In the genomic region with DNA sequence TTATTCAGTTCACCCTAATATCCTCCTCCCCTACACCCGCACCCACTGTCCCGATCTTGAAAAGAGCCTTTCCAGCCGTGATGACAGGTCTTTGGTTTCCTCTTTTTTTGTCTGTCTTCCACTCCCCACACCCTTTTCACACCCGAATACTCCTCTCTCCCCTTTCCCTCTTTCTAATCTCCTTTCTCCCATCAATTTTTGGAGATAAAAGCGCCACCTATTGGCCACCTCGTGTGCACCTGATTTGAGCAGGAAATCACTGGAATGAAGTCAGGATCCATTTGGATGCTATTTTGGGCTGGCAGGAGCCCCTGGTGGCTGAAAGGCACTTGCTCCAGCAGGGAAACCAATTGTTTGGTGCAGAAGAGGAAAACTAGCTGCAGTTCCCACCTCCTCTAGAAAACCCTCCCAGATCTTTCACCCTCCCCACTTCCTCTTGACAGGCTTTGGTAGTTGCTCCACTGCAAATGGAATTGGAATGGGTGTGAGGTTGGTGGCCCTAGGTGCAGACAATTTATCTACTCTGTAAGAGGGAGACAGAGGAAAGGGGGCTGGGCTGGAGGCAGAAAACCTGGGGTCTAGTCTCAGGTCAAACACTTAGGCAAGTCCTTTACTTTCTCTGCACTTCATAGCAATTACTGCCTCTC, we compare ENCODE assay signal across 9 cellular contexts. TPM values are rescaled to one million over a fixed set of nuclear protein-coding genes. Genes with fewer than 3 reads are reported as not detected.
DNase-seq lines count a peak whose midpoint lies in the region; ATAC-seq and TF ChIP-seq lines count a peak whose summit lies in the region.
"Had no signal": no experiment of that assay in that cellular context is flagged by ENCODE, and none has a peak within 500 bp of the region (broad histone marks: within the 10 kb centered on the region; RNA-seq: fewer than 3 reads in every experiment).

No MANE protein-coding gene starts in this region.

- H3K4me3 Mint-ChIP-seq in progenitor cell of endocrine pancreas (ENCODE audit: low read depth), result no peak overlapping the region

- no peaks in the 10 kb centered on the region for H3K27me3 ChIP-seq in OCI-LY1 (ENCODE audit: insufficient read depth, low read length)

- no peaks in the 10 kb centered on the region for H3K9me3 ChIP-seq in OCI-LY1 (ENCODE audit: low read length)

- no peaks in the 10 kb centered on the region for H3K9me3 Mint-ChIP-seq in progenitor cell of endocrine pancreas (ENCODE audit: low read depth)

- no peaks in the 10 kb centered on the region for H4K20me1 ChIP-seq in OCI-LY1 (ENCODE audit: insufficient read depth, low read length)

- no peak overlapping the region for H3K4me2 ChIP-seq in OCI-LY1 (ENCODE audit: low read length)

- H3K9ac ChIP-seq in OCI-LY1 (ENCODE audit: low read length), result no peak overlapping the region

- TF ChIP-seq CTCF in OCI-LY1 (IDR thresholded peaks at IDR 0.05; ENCODE audit: low read length) (peak; percentile 72), epithelial cell of esophagus (IDR thresholded peaks at IDR 0.05; ENCODE audit: insufficient read depth, low read depth, low read length, missing control alignments) (peak; percentile 85), progenitor cell of endocrine pancreas (IDR thresholded peaks at IDR 0.05; ENCODE audit: unreplicated experiment) (peak; percentile 81)

- no peaks in the 10 kb centered on the region for H3K79me2 ChIP-seq in OCI-LY1 (ENCODE audit: insufficient read depth, low read length)

- DNase-seq in COLO668 (lab: John Stamatoyannopoulos, UW; ENCODE audit: unreplicated experiment) (peak; percentile 66), HEK293T (ENCODE audit: extremely low spot score) (peak; percentile 77), epithelial cell of esophagus (ENCODE audit: low read depth) (peak; percentile 64), progenitor cell of endocrine pancreas (ENCODE audit: low spot score, unreplicated experiment) (no peak)

- no peak overlapping the region for H2AFZ ChIP-seq in OCI-LY1 (ENCODE audit: low read length)

- H3K4me1 ChIP-seq in OCI-LY1 (ENCODE audit: insufficient read depth, low read length, severe bottlenecking), result no peaks in the 10 kb centered on the region

- no peaks in the 10 kb centered on the region for H3K9me2 ChIP-seq in OCI-LY1 (ENCODE audit: low read depth, low read length)

- H3K27ac ChIP-seq in OCI-LY1 (ENCODE audit: low read depth, low read length, poor library complexity, severe bottlenecking), result no peak overlapping the region

- H3K36me3 Mint-ChIP-seq in progenitor cell of endocrine pancreas (ENCODE audit: insufficient read depth), result no peaks in the 10 kb centered on the region

- H3F3A ChIP-seq in OCI-LY1 (ENCODE audit: insufficient read depth, low read length), result no peaks in the 10 kb centered on the region

- POLR2A ChIA-PET in HEK293T (lab: Yijun Ruan, JAX), result interaction anchor here (0.9 kb wide), 1 partner anchor 12 kb away, joined by 3 read pairs; no protein-coding TSS in a partner anchor

- peaks cover 81% of the 10 kb centered on the region for H3K27me3 Mint-ChIP-seq in progenitor cell of endocrine pancreas

- CTCF ChIA-PET in HEK293T (lab: Yijun Ruan, JAX), result interaction anchor here (0.6 to 2.5 kb wide), 9 partner anchors 10 to 302 kb away, joined by 3 to 10 read pairs (median 3); a partner anchor contains a TSS

- ATAC-seq in GM21381 (IDR thresholded peaks at IDR 0.05; ENCODE audit: unreplicated experiment) (no peak), GM19397 (IDR thresholded peaks at IDR 0.05; ENCODE audit: unreplicated experiment) (no peak), HG03571 (IDR thresholded peaks at IDR 0.05; ENCODE audit: unreplicated experiment) (no peak)

- no peaks in the 10 kb centered on the region for H3K36me3 ChIP-seq in OCI-LY1 (ENCODE audit: insufficient read depth, low read length)

- no peak overlapping the region for H3K27ac Mint-ChIP-seq in progenitor cell of endocrine pancreas

- H3K4me1 Mint-ChIP-seq in progenitor cell of endocrine pancreas (ENCODE audit: low read depth), result no peaks in the 10 kb centered on the region

- H3K4me3 ChIP-seq in OCI-LY1 (ENCODE audit: low read depth, low read length, poor library complexity, severe bottlenecking) (no peak overlapping the region), epithelial cell of esophagus (ENCODE audit: low read length) (no peak overlapping the region)

TF ChIP-seq in HEK293T, 16 proteins besides CTCF, POLR2A, EP300 and RAD21:
- TF ChIP-seq, protein P1, sequence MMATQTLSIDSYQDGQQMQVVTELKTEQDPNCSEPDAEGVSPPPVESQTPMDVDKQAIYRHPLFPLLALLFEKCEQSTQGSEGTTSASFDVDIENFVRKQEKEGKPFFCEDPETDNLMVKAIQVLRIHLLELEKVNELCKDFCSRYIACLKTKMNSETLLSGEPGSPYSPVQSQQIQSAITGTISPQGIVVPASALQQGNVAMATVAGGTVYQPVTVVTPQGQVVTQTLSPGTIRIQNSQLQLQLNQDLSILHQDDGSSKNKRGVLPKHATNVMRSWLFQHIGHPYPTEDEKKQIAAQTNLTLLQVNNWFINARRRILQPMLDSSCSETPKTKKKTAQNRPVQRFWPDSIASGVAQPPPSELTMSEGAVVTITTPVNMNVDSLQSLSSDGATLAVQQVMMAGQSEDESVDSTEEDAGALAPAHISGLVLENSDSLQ (IDR thresholded peaks at IDR 0.05), result no peak
- TF ChIP-seq LEF1 (IDR thresholded peaks at IDR 0.05; ENCODE audit: borderline replicate concordance), result no peak
- TF ChIP-seq CTBP1 (IDR thresholded peaks at IDR 0.05; ENCODE audit: borderline replicate concordance), result no peak
- no peak for TF ChIP-seq SUZ12 (IDR thresholded peaks at IDR 0.05)
- TF ChIP-seq SP1 (IDR thresholded peaks at IDR 0.05), result no peak
- no peak for TF ChIP-seq FOXM1 (IDR thresholded peaks at IDR 0.05; ENCODE audit: borderline replicate concordance)
- no peak for TF ChIP-seq HDGF (IDR thresholded peaks at IDR 0.05; ENCODE audit: borderline replicate concordance)
- TF ChIP-seq FOXK2 (IDR thresholded peaks at IDR 0.05), result no peak
- no peak for TF ChIP-seq ZNF384 (IDR thresholded peaks at IDR 0.05)
- TF ChIP-seq NFRKB (IDR thresholded peaks at IDR 0.05), result no peak
- no peak for TF ChIP-seq FOXA1 (IDR thresholded peaks at IDR 0.05)
- TF ChIP-seq ARNT (IDR thresholded peaks at IDR 0.05), result no peak
- TF ChIP-seq L3MBTL2 (conservative IDR thresholded peaks at IDR 0.05), result no peak
- no peak for TF ChIP-seq ELF4 (IDR thresholded peaks at IDR 0.05)
- TF ChIP-seq BHLHE40 (IDR thresholded peaks at IDR 0.05; ENCODE audit: borderline replicate concordance), result no peak
- TF ChIP-seq TARDBP (IDR thresholded peaks at IDR 0.05), result no peak
TF ChIP-seq in HEK293T: peak in this region for 0.

RNA-seq across cellular contexts. Expression of a gene that starts 8.4 kb away (rescaled TPM):
- total RNA-seq in progenitor cell of endocrine pancreas, result not detected in 2 replicates
- total RNA-seq: urinary bladder had no signal

RNA-seq across cellular contexts. Expression of a gene that starts 13.4 kb away (rescaled TPM):
- total RNA-seq in progenitor cell of endocrine pancreas, result 0.05 TPM in 1 of 2 replicates, not detected in the other
